ENCODE assay signal across 15 cellular contexts in genomic region chr7:33773053-33773452, GRCh38.
DNase-seq lines count a peak whose midpoint lies in the region; ATAC-seq and TF ChIP-seq lines count a peak whose summit lies in the region.
"Had no signal": no experiment of that assay in that cellular context is flagged by ENCODE, and none has a peak within 500 bp of the region (broad histone marks: within the 10 kb centered on the region; RNA-seq: fewer than 3 reads in every experiment).

No MANE protein-coding gene starts in this region.

- no peak overlapping the region for H3K4me3 ChIP-seq in RWPE2 (ENCODE audit: severe bottlenecking)
- H3K4me3 ChIP-seq in fibroblast of lung (replicated peaks in 1 of 4; ENCODE audit: control extremely low read depth in 1 of 4, insufficient read depth in 1 of 4, low read depth in 3 of 4, low read length in 4 of 4): no peak overlapping the region
- H3K4me3 ChIP-seq: ovary had no signal

- H3K27ac Mint-ChIP-seq in activated naive CD8-positive, alpha-beta T cell treated with anti-CD3 and anti-CD28 coated beads, Interleukin-2, amount 50 U/mL, for 24 hours: no peak overlapping the region
- H3K27ac Mint-ChIP-seq in activated naive CD8-positive, alpha-beta T cell treated with anti-CD3 and anti-CD28 coated beads for 36 hours: no peak overlapping the region

- H3K27me3 Mint-ChIP-seq in activated naive CD8-positive, alpha-beta T cell treated with anti-CD3 and anti-CD28 coated beads, Interleukin-2, amount 50 U/mL, for 24 hours: no peaks in the 10 kb centered on the region
- no peaks in the 10 kb centered on the region for H3K27me3 Mint-ChIP-seq in activated naive CD8-positive, alpha-beta T cell treated with anti-CD3 and anti-CD28 coated beads for 36 hours

- H3K4me2 ChIP-seq in fibroblast of lung (ENCODE audit: extremely low read depth, insufficient read depth, low read length): no peak overlapping the region

- H3K4me1 ChIP-seq in RWPE2 (ENCODE audit: insufficient read depth, poor library complexity, severe bottlenecking): peaks cover 3% of the 10 kb centered on the region
- no peaks in the 10 kb centered on the region for H3K4me1 ChIP-seq in fibroblast of lung (ENCODE audit: control insufficient read depth, extremely low read depth, insufficient read depth, low read length)

- H3K9ac ChIP-seq in fibroblast of lung (ENCODE audit: insufficient read depth, low read length): no peak overlapping the region

- H3K4me3 Mint-ChIP-seq in activated naive CD8-positive, alpha-beta T cell treated with anti-CD3 and anti-CD28 coated beads, Interleukin-2, amount 50 U/mL, for 24 hours: no peak overlapping the region
- no peak overlapping the region for H3K4me3 Mint-ChIP-seq in activated naive CD8-positive, alpha-beta T cell treated with anti-CD3 and anti-CD28 coated beads for 36 hours

- ATAC-seq in activated naive CD8-positive, alpha-beta T cell treated with anti-CD3 and anti-CD28 coated beads, Interleukin-2, amount 50 U/mL, for 24 hours: peak; percentile 53
- peak; percentile 42 for ATAC-seq in RWPE2 (ENCODE audit: low read depth)
- no peak for ATAC-seq in HG03135 (IDR thresholded peaks at IDR 0.05; ENCODE audit: unreplicated experiment)
- ATAC-seq in HG03196 (IDR thresholded peaks at IDR 0.05; ENCODE audit: unreplicated experiment): no peak

- H3K27ac ChIP-seq in RWPE2 (ENCODE audit: poor library complexity, severe bottlenecking) (no peak overlapping the region), fibroblast of lung (ENCODE audit: insufficient read depth, low read length) (no peak overlapping the region)
- H3K27ac ChIP-seq: ovary had no signal

- no peak for TF ChIP-seq CTCF in RWPE2 (IDR thresholded peaks at IDR 0.05; ENCODE audit: poor library complexity, severe bottlenecking)
- no peak for TF ChIP-seq CTCF in fibroblast of lung (conservative IDR thresholded peaks at IDR 0.05 in 1 of 2, IDR thresholded peaks at IDR 0.05 in 1 of 2; ENCODE audit: low read depth in 1 of 2, low read length in 2 of 2)

- no peaks in the 10 kb centered on the region for H4K20me1 ChIP-seq in fibroblast of lung (ENCODE audit: control insufficient read depth, extremely low read depth, insufficient read depth, low read length)

- H3K9me3 ChIP-seq in RWPE2 (ENCODE audit: severe bottlenecking): no peaks in the 10 kb centered on the region
- no peaks in the 10 kb centered on the region for H3K9me3 ChIP-seq in fibroblast of lung (ENCODE audit: control insufficient read depth, insufficient read depth, low read depth, low read length)
- H3K9me3 ChIP-seq: ovary had no signal

- DNase-seq in activated naive CD8-positive, alpha-beta T cell treated with anti-CD3 and anti-CD28 coated beads, Interleukin-2, amount 50 U/mL, for 24 hours: no peak
- no peak for DNase-seq in activated naive CD8-positive, alpha-beta T cell treated with anti-CD3 and anti-CD28 coated beads for 36 hours
- DNase-seq in RWPE2 (ENCODE audit: low spot score) (no peak), fibroblast of lung (ENCODE audit: low read depth in 2 of 2) (peak; percentile 48 to 83), stromal cell of bone marrow (ENCODE audit: low read depth) (peak; percentile 82), OCI-M2 (lab: John Stamatoyannopoulos, UW; ENCODE audit: unreplicated experiment) (no peak)
- DNase-seq: activated CD4-positive, alpha-beta T cell treated with anti-CD3 and anti-CD28 coated beads for 1 hour; aorta; KBM-7; NCI-H1436; NCI-H510A; OCI-M1; ovary had no signal

- H3K36me3 ChIP-seq in RWPE2 (ENCODE audit: low read depth) (no peaks in the 10 kb centered on the region), fibroblast of lung (ENCODE audit: control insufficient read depth, insufficient read depth, low read length) (no peaks in the 10 kb centered on the region)
- H3K36me3 ChIP-seq: ovary had no signal

- no peaks in the 10 kb centered on the region for H3K9me3 Mint-ChIP-seq in activated naive CD8-positive, alpha-beta T cell treated with anti-CD3 and anti-CD28 coated beads, Interleukin-2, amount 50 U/mL, for 24 hours
- H3K9me3 Mint-ChIP-seq in activated naive CD8-positive, alpha-beta T cell treated with anti-CD3 and anti-CD28 coated beads for 36 hours: no peaks in the 10 kb centered on the region

- H3K27me3 ChIP-seq in RWPE2 (ENCODE audit: insufficient read depth, poor library complexity, severe bottlenecking) (no peaks in the 10 kb centered on the region), fibroblast of lung (ENCODE audit: control insufficient read depth, insufficient read depth, low read length) (no peaks in the 10 kb centered on the region)
- H3K27me3 ChIP-seq: ovary had no signal

- no peak overlapping the region for H2AFZ ChIP-seq in fibroblast of lung (ENCODE audit: low read length)

- H3K79me2 ChIP-seq in fibroblast of lung (ENCODE audit: control insufficient read depth, insufficient read depth, low read length): no peaks in the 10 kb centered on the region

- H3K36me3 Mint-ChIP-seq in activated naive CD8-positive, alpha-beta T cell treated with anti-CD3 and anti-CD28 coated beads, Interleukin-2, amount 50 U/mL, for 24 hours (ENCODE audit: low read depth): no peaks in the 10 kb centered on the region
- no peaks in the 10 kb centered on the region for H3K36me3 Mint-ChIP-seq in activated naive CD8-positive, alpha-beta T cell treated with anti-CD3 and anti-CD28 coated beads for 36 hours

- H3K4me1 Mint-ChIP-seq in activated naive CD8-positive, alpha-beta T cell treated with anti-CD3 and anti-CD28 coated beads, Interleukin-2, amount 50 U/mL, for 24 hours: peaks cover 2% of the 10 kb centered on the region
- peaks cover 8% of the 10 kb centered on the region for H3K4me1 Mint-ChIP-seq in activated naive CD8-positive, alpha-beta T cell treated with anti-CD3 and anti-CD28 coated beads for 36 hours

Comparison
In these comparisons a context has a peak if more than half of its experiments do, and no peak if none do; other contexts are left out.
1. ATAC-seq: peak in activated naive CD8-positive, alpha-beta T cell treated with anti-CD3 and anti-CD28 coated beads, Interleukin-2, amount 50 U/mL, for 24 hours (single experiment) and RWPE2 (single experiment); none in HG03135 (single experiment) and HG03196 (single experiment).
2. DNase-seq: peak in fibroblast of lung (2 of 2) and stromal cell of bone marrow (single experiment); none in activated naive CD8-positive, alpha-beta T cell treated with anti-CD3 and anti-CD28 coated beads, Interleukin-2, amount 50 U/mL, for 24 hours (single experiment), activated naive CD8-positive, alpha-beta T cell treated with anti-CD3 and anti-CD28 coated beads for 36 hours (single experiment), RWPE2 (single experiment) and OCI-M2 (single experiment).